28 cellular contexts compared by ENCODE assay signal in the genomic region with DNA sequence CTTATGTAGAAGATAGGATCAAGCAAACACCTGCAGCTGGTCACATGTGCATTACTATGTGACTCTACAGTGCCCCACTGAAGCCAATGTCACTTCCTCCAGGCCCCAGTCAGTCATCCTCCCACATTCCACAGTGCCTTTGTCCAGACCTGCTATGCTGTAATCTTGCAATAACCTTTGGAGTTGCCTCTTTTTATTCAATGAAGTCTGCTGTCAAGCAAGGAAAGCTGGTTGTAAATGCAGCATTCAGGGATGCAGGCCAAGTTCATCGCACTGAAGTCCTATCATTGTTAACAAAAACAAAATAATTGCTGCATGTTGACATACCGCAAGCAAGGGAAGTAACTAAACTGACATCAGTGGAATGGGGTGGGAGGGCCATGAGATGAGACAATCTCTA.
DNase-seq lines count a peak whose midpoint lies in the region; ATAC-seq and TF ChIP-seq lines count a peak whose summit lies in the region.
"Had no signal": no experiment of that assay in that cellular context is flagged by ENCODE, and none has a peak within 500 bp of the region (broad histone marks: within the 10 kb centered on the region; RNA-seq: fewer than 3 reads in every experiment).

No MANE protein-coding gene starts in this region.

- peaks cover 7% of the 10 kb centered on the region; the same call in 1 of the 2 replicates for H3K9me1 ChIP-seq in IMR-90 (ENCODE audit: insufficient read depth, low read length)

- no peak overlapping the region for H3K18ac ChIP-seq in IMR-90 (ENCODE audit: low read depth, low read length)

- TF ChIP-seq CTCF in IMR-90 (conservative IDR thresholded peaks at IDR 0.05; ENCODE audit: low read depth, low read length) (no peak), RWPE1 (conservative IDR thresholded peaks at IDR 0.05; ENCODE audit: low read depth) (no peak), prostate gland (IDR thresholded peaks at IDR 0.05) (no peak)

- H3K27me3 ChIP-seq in IMR-90 (ENCODE audit: control insufficient read depth, insufficient read depth, low read length), result no peaks in the 10 kb centered on the region
- H3K27me3 ChIP-seq in prostate gland (replicated peaks; ENCODE audit: insufficient read depth), result no peaks in the 10 kb centered on the region
- H3K27me3 ChIP-seq: cardiac muscle cell, dorsolateral prefrontal cortex, ovary, suprapubic skin, vagina had no signal

- H3K9me3 ChIP-seq in IMR-90 (ENCODE audit: control insufficient read depth, insufficient read depth, low read length), result no peaks in the 10 kb centered on the region
- H3K9me3 ChIP-seq in prostate gland, result no peaks in the 10 kb centered on the region
- H3K9me3 ChIP-seq: ovary, spleen, suprapubic skin, vagina had no signal

- no peak overlapping the region for H2BK120ac ChIP-seq in IMR-90 (ENCODE audit: low read depth, low read length)

- TF ChIP-seq POLR2A in IMR-90 (IDR thresholded peaks at IDR 0.05; ENCODE audit: low read depth, low read length) (no peak), prostate gland (IDR thresholded peaks at IDR 0.05) (no peak)

- in situ Hi-C loops in IMR-90 (cut with MboI; ENCODE audit: low sequenced_read_pairs), result no loop called here

- H3K79me1 ChIP-seq in IMR-90 (ENCODE audit: low read depth in 1 of 2, low read length in 2 of 2), result no peaks in the 10 kb centered on the region

- no CpG with 5 or more reads among the region's 2 CpGs for WGBS in IMR-90 (ENCODE audit: extremely low coverage in 2 of 2, insufficient read length in 1 of 2), 2 experiments
- WGBS in prostate gland, result 45% methylated on average over 2 of the region's 2 CpGs

- H3K27ac ChIP-seq in IMR-90 (ENCODE audit: insufficient read depth, low read length) (no peak overlapping the region), RWPE1 (no peak overlapping the region), prostate gland (no peak overlapping the region)
- H3K27ac ChIP-seq: C4-2B, cardiac muscle cell, dorsolateral prefrontal cortex, ovary, spleen, suprapubic skin, vagina, WERI-Rb-1 had no signal

- no TSS peak for BruUV-seq in IMR-90 (replicated peaks; lab: Mats Ljungman, UMichigan)

- no peak for ATAC-seq in IMR-90 (ENCODE audit: low read depth)
- ATAC-seq in esophagus mucosa, result peak; percentile 92
- no peak for ATAC-seq in GM18907 (IDR thresholded peaks at IDR 0.05; ENCODE audit: unreplicated experiment)
- ATAC-seq: Right ventricle myocardium inferior; stimulated activated memory B cell treated with anti-CD40 and anti-IgM and Interleukin-4, amounts not matched to agents 10 μg/mL and 1 μg/mL and 100 μg/mL, for 72 hours had no signal

- no peak overlapping the region for H2BK5ac ChIP-seq in IMR-90 (ENCODE audit: low read depth, low read length, poor library complexity, severe bottlenecking)

- no peak overlapping the region for H4K5ac ChIP-seq in IMR-90 (ENCODE audit: low read depth, low read length)

- dilution Hi-C loops in IMR-90 (cut with HindIII; ENCODE audit: low sequenced_read_pairs, unreplicated experiment), result no loop called here

- 0 out of 2 replicates have a peak overlapping the region, but pooled peaks have one; percentile 35 for H2AK5ac ChIP-seq in IMR-90 (ENCODE audit: low read depth, low read length)

- no peak overlapping the region for H2AFZ ChIP-seq in IMR-90 (replicated peaks; ENCODE audit: low read length, poor library complexity)

- no peak overlapping the region for H4K91ac ChIP-seq in IMR-90 (ENCODE audit: insufficient read depth, low read depth, low read length)

- no peak overlapping the region for H3K56ac ChIP-seq in IMR-90 (ENCODE audit: extremely low read depth, insufficient read depth, low read length)

- no peak overlapping the region for H3K14ac ChIP-seq in IMR-90 (replicated peaks; ENCODE audit: low read depth, low read length)

- H4K20me1 ChIP-seq in IMR-90 (ENCODE audit: insufficient read depth, low read length), result no peaks in the 10 kb centered on the region

- no peak overlapping the region for H2BK15ac ChIP-seq in IMR-90 (ENCODE audit: low read depth, low read length)

- H3K4me1 ChIP-seq in IMR-90 (ENCODE audit: control insufficient read depth, insufficient read depth, low read length) (peaks cover 6% of the 10 kb centered on the region), prostate gland (replicated peaks) (no peaks in the 10 kb centered on the region)

- H3K9ac ChIP-seq in IMR-90 (ENCODE audit: low read depth, low read length), result no peak overlapping the region

- 0 out of 2 replicates have a peak overlapping the region, but pooled peaks have one; percentile 29 for H3K23ac ChIP-seq in IMR-90 (ENCODE audit: low read depth, low read length)

- no peak for TF ChIP-seq RAD21 in IMR-90 (IDR thresholded peaks at IDR 0.05; ENCODE audit: low read length)

- DNase-seq in IMR-90 (peak; percentile 20), RWPE1 (ENCODE audit: low spot score) (peak; percentile 43), prostate gland (ENCODE audit: low spot score) (peak; percentile 12), cerebellar nuclear complex (lab: John Stamatoyannopoulos, UW) (no peak)
- no peak for DNase-seq in stimulated activated CD4-positive, alpha-beta T cell treated with anti-CD3 and anti-CD28 coated beads, Interleukin-2, amount 100 ng/mL, for 24 hours
- DNase-seq: activated CD4-positive, alpha-beta T cell treated with anti-CD3 and anti-CD28 coated beads, Interleukin-2, amount 50 U/mL, for 1 hour; activated naive CD4-positive, alpha-beta T cell treated with anti-CD3 and anti-CD28 coated beads, Interleukin-2, amount 50 U/mL, for 16 hours; dorsolateral prefrontal cortex; EL; HCEC 1CT; hypothalamus; MM.1S; NCI-H1436 treated with DMSO at 0.1 percent for 48 hours; NCI-H2171 treated with DMSO at 0.1 percent for 48 hours; NCI-H526; nephron progenitor cell; ovary; spleen; stimulated activated CD4-positive, alpha-beta T cell treated with anti-CD3 and anti-CD28 coated beads, Interleukin-4, amount 100 ng/mL, for 1 hour; WERI-Rb-1 had no signal

- no peak overlapping the region for H3K4me3 ChIP-seq in IMR-90 (ENCODE audit: insufficient read depth, low read depth, low read length)
- H3K4me3 ChIP-seq in prostate gland, result no peak overlapping the region
- H3K4me3 ChIP-seq: cardiac muscle cell, dorsolateral prefrontal cortex, ovary, spleen, suprapubic skin, vagina had no signal

- no peaks in the 10 kb centered on the region for H3K36me3 ChIP-seq in IMR-90 (ENCODE audit: control insufficient read depth, insufficient read depth, low read length)
- H3K36me3 ChIP-seq in prostate gland, result no peaks in the 10 kb centered on the region
- H3K36me3 ChIP-seq: cardiac muscle cell, ovary, spleen, suprapubic skin, vagina, WERI-Rb-1 had no signal

- H2AK9ac ChIP-seq in IMR-90 (replicated peaks; ENCODE audit: low read depth, low read length, poor library complexity), result no peak overlapping the region

- intact Hi-C loops in IMR-90 (cut with micrococcal nuclease) (no loop called here), prostate gland (cut with DNase I) (no loop called here)

- no peak overlapping the region; the same call in 1 of the 2 replicates for H2BK20ac ChIP-seq in IMR-90 (ENCODE audit: low read depth, low read length)

- H3K4ac ChIP-seq in IMR-90 (ENCODE audit: low read depth, low read length), result no peak overlapping the region

- CTCF ChIA-PET in IMR-90 (lab: Yijun Ruan, JAX) (no interaction called here), RWPE1 (lab: Yijun Ruan, JAX) (interaction anchor here (0.7 kb wide), 1 partner anchor 262 kb away, joined by 5 read pairs; no protein-coding TSS in a partner anchor)

- POLR2A ChIA-PET in IMR-90 (lab: Charles Lee; ENCODE audit: unreplicated experiment) (no interaction called here), RWPE1 (lab: Yijun Ruan, JAX; ENCODE audit: low non-redundant PET) (no interaction called here)

- H3K4me2 ChIP-seq in IMR-90 (ENCODE audit: low read depth, low read length), result no peak overlapping the region

- no peak overlapping the region for H4K8ac ChIP-seq in IMR-90 (ENCODE audit: low read depth in 2 of 2, low read length in 2 of 2)

TF ChIP-seq in IMR-90, 13 proteins besides CTCF, POLR2A, EP300 and RAD21:
- TF ChIP-seq MAZ (IDR thresholded peaks at IDR 0.05; ENCODE audit: borderline replicate concordance, low read depth, low read length) (no peak), MXI1 (IDR thresholded peaks at IDR 0.05; ENCODE audit: borderline replicate concordance, low read depth, low read length) (no peak), CEBPB (IDR thresholded peaks at IDR 0.05; ENCODE audit: low read depth, low read length) (no peak), RCOR1 (IDR thresholded peaks at IDR 0.05; ENCODE audit: insufficient replicate concordance, low read length) (no peak), SMC3 (IDR thresholded peaks at IDR 0.05; ENCODE audit: low read depth, low read length) (no peak), MAFK (IDR thresholded peaks at IDR 0.05; ENCODE audit: low read depth, low read length) (no peak), FOS (IDR thresholded peaks at IDR 0.05; ENCODE audit: low read depth, low read length) (no peak), RFX5 (IDR thresholded peaks at IDR 0.05; ENCODE audit: low read depth, low read length) (no peak), NFE2L2 (IDR thresholded peaks at IDR 0.05; ENCODE audit: low read depth, low read length) (no peak), CHD1 (IDR thresholded peaks at IDR 0.05; ENCODE audit: low read depth, low read length) (no peak), BHLHE40 (IDR thresholded peaks at IDR 0.05; ENCODE audit: low read depth, low read length) (no peak)
- TF ChIP-seq, protein P1, sequence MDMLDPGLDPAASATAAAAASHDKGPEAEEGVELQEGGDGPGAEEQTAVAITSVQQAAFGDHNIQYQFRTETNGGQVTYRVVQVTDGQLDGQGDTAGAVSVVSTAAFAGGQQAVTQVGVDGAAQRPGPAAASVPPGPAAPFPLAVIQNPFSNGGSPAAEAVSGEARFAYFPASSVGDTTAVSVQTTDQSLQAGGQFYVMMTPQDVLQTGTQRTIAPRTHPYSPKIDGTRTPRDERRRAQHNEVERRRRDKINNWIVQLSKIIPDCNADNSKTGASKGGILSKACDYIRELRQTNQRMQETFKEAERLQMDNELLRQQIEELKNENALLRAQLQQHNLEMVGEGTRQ (IDR thresholded peaks at IDR 0.05; ENCODE audit: low read depth, low read length), result no peak
- TF ChIP-seq, protein P2, sequence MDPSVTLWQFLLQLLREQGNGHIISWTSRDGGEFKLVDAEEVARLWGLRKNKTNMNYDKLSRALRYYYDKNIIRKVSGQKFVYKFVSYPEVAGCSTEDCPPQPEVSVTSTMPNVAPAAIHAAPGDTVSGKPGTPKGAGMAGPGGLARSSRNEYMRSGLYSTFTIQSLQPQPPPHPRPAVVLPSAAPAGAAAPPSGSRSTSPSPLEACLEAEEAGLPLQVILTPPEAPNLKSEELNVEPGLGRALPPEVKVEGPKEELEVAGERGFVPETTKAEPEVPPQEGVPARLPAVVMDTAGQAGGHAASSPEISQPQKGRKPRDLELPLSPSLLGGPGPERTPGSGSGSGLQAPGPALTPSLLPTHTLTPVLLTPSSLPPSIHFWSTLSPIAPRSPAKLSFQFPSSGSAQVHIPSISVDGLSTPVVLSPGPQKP (IDR thresholded peaks at IDR 0.05; ENCODE audit: borderline replicate concordance, low read depth, low read length), result no peak
TF ChIP-seq in IMR-90: peak in this region for 0.

Comparison
In these comparisons a context has a peak if more than half of its experiments do, and no peak if none do; other contexts are left out.
1. DNase-seq: peak in IMR-90 (single experiment), RWPE1 (single experiment) and prostate gland (single experiment); none in stimulated activated CD4-positive, alpha-beta T cell treated with anti-CD3 and anti-CD28 coated beads, Interleukin-2, amount 100 ng/mL, for 24 hours (0 of 2) and cerebellar nuclear complex (0 of 2).